23 cellular contexts compared by ENCODE assay signal in the genomic region with DNA sequence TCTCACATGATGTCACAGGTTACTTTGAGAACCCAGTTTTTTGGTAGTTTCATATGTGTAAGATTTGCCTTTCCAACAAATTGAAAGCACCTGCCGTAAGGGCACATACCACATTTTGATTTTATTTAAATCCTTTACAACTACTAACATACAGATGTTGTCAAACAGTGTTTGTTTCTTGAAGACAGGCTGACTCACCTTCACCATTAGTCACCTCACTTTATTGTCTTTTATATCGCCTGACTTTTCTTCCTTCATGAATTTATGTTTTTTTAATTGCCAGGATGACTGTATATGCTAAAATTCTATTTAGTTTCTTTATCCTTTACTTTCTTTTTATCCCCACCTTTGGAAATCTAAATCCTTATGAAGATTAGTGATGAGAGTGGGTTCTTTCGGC.
"Had no signal": no experiment of that assay in that cellular context is flagged by ENCODE, and none has a peak within 500 bp of the region (broad histone marks: within the 10 kb centered on the region; RNA-seq: fewer than 3 reads in every experiment).

No MANE protein-coding gene starts in this region.

- H3K4me3 ChIP-seq: right lobe of liver, stomach, suprapubic skin, tibial nerve had no signal

- H3K27me3 ChIP-seq: right lobe of liver, stomach, suprapubic skin, tibial nerve had no signal

- H3K4me1 ChIP-seq: right lobe of liver, stomach, suprapubic skin, tibial nerve had no signal

- H3K27ac ChIP-seq: right lobe of liver, stomach, suprapubic skin, tibial nerve had no signal

- H3K36me3 ChIP-seq: right lobe of liver, stomach, suprapubic skin, tibial nerve had no signal

- H3K9me3 ChIP-seq: right lobe of liver, stomach, suprapubic skin, tibial nerve had no signal

- ATAC-seq: activated naive CD4-positive, alpha-beta T cell treated with anti-CD3 and anti-CD28 coated beads, Interleukin-2, amount 50 U/mL, for 72 hours; activated T-helper 17 cell treated with anti-CD3 and anti-CD28 coated beads, Interleukin-2, amount 50 U/mL, for 72 hours; left ventricle myocardium superior; natural killer cell treated with Interleukin-12 subunit alpha and Interleukin-12 subunit beta and Interleukin-15 and Interleukin-18, amount 100 ng/mL, for 72 hours; right lobe of liver; stimulated activated memory B cell treated with anti-CD40 and anti-IgM and Interleukin-4, amounts not matched to agents 10 μg/mL and 1 μg/mL and 100 μg/mL, for 72 hours; WTC11 had no signal

- DNase-seq: activated CD4-positive, alpha-beta T cell treated with anti-CD3 and anti-CD28 coated beads, Interleukin-2, amount 50 U/mL, for 4 hours; activated CD8-positive, alpha-beta memory T cell treated with anti-CD3 and anti-CD28 coated beads for 24 hours; activated CD8-positive, alpha-beta memory T cell treated with anti-CD3 and anti-CD28 coated beads, Interleukin-2, amount 50 U/mL, for 4 hours; activated T-cell treated with anti-CD3 and anti-CD28 coated beads, Interleukin-2, amount 50 U/mL, for 24 hours; aorta; caudate nucleus; effector CD4-positive, alpha-beta T cell; head of caudate nucleus; hypothalamus; left ventricle myocardium superior; midbrain; right lobe of liver; small intestine; stimulated activated CD4-positive, alpha-beta T cell treated with anti-CD3 and anti-CD28 coated beads, Interleukin-2, amount 100 ng/mL, for 24 hours; stomach; T-helper 9 cell had no signal
